Comparison of ENCODE assay signal across 38 cellular contexts in the genomic region with DNA sequence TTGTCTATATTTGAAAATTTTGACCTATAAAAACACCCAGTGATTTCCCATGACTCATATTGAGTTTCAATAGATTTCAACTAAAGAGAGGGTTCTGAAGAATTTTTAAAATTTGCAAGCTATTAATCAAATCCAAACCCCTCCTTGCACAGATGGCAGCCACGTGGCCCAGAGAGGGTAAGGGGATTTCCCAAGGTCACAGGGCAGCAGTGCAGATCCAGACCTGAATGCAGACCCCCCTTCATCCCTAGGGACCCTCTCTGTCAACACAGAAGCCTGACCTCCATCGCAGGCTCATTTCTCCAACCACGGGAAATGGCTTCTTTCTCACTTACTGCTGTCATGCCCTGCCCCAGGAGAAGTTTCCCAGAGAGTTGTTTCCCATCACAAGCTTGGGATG. TPM values are rescaled to one million over a fixed set of nuclear protein-coding genes. Genes with fewer than 3 reads are reported as not detected.
"Had no signal": no experiment of that assay in that cellular context is flagged by ENCODE, and none has a peak within 500 bp of the region (broad histone marks: within the 10 kb centered on the region; RNA-seq: fewer than 3 reads in every experiment).

No MANE protein-coding gene starts in this region.

- H3K4me2 ChIP-seq: KMS-11 had no signal

- H3K9me3 ChIP-seq: Peyer's patch, SJSA1 had no signal

- ATAC-seq: activated CD8-positive, alpha-beta T cell treated with anti-CD3 and anti-CD28 coated beads for 36 hours; activated naive CD8-positive, alpha-beta T cell treated with anti-CD3 and anti-CD28 coated beads, Interleukin-2, amount 50 U/mL, for 24 hours; activated T-cell treated with anti-CD3 and anti-CD28 coated beads, Interleukin-2, amount 50 U/mL, for 4 hours; PC-3; SK-N-SH treated with all-trans-retinoic acid at 6 μM for 48 hours had no signal

- H3K4me1 Mint-ChIP-seq: activated B cell treated with CpG ODN at 0.5 μM for 24 hours; activated naive CD4-positive, alpha-beta T cell treated with anti-CD3 and anti-CD28 coated beads, Interleukin-2, amount 10 ng/mL, durations not matched to agents 7 days and 5 days had no signal

- H3K27me3 ChIP-seq: Peyer's patch, SJSA1 had no signal

- H3K27ac ChIP-seq: KMS-11, Peyer's patch, SJSA1, VCaP had no signal

- H3K36me3 Mint-ChIP-seq: activated naive CD4-positive, alpha-beta T cell treated with anti-CD3 and anti-CD28 coated beads, Interleukin-2, amount 10 ng/mL, durations not matched to agents 7 days and 5 days; activated naive CD8-positive, alpha-beta T cell; brain had no signal

- H3K27me3 Mint-ChIP-seq: activated B cell treated with CpG ODN at 0.5 μM for 24 hours; activated naive CD4-positive, alpha-beta T cell treated with anti-CD3 and anti-CD28 coated beads, Interleukin-2, amount 10 ng/mL, durations not matched to agents 7 days and 5 days had no signal

- H3K4me3 Mint-ChIP-seq: activated B cell treated with CpG ODN at 0.5 μM for 24 hours; activated CD8-positive, alpha-beta T cell treated with anti-CD3 and anti-CD28 coated beads for 36 hours; activated naive CD4-positive, alpha-beta T cell treated with anti-CD3 and anti-CD28 coated beads, Interleukin-2, amount 10 ng/mL, durations not matched to agents 7 days and 5 days; activated naive CD8-positive, alpha-beta T cell; activated naive CD8-positive, alpha-beta T cell treated with anti-CD3 and anti-CD28 coated beads, Interleukin-2, amount 50 U/mL, for 24 hours; activated T-cell treated with anti-CD3 and anti-CD28 coated beads, Interleukin-2, amount 50 U/mL, for 4 hours; activated T-helper 1 cell treated with anti-CD3 and anti-CD28 coated beads, Interleukin-12 subunit alpha, Interleukin-12 subunit beta, Interleukin-2, Interleukin-4 antibody, amounts not matched to agents 30 ng/mL and 10 ng/mL and 1 ng/mL, durations not matched to agents 14 hours and 24 hours and 36 hours; brain had no signal

- H3K27ac Mint-ChIP-seq: activated B cell treated with CpG ODN at 0.5 μM for 24 hours; activated CD8-positive, alpha-beta T cell treated with anti-CD3 and anti-CD28 coated beads for 36 hours; activated naive CD4-positive, alpha-beta T cell treated with anti-CD3 and anti-CD28 coated beads, Interleukin-2, amount 10 ng/mL, durations not matched to agents 7 days and 5 days; activated naive CD8-positive, alpha-beta T cell; activated naive CD8-positive, alpha-beta T cell treated with anti-CD3 and anti-CD28 coated beads, Interleukin-2, amount 50 U/mL, for 24 hours; activated T-helper 1 cell treated with anti-CD3 and anti-CD28 coated beads, Interleukin-12 subunit alpha, Interleukin-12 subunit beta, Interleukin-2, Interleukin-4 antibody, amounts not matched to agents 30 ng/mL and 10 ng/mL and 1 ng/mL, durations not matched to agents 14 hours and 24 hours and 36 hours had no signal

- H3K4me3 ChIP-seq: Peyer's patch, SJSA1 had no signal

- H3K36me3 ChIP-seq: Peyer's patch, SJSA1 had no signal

- DNase-seq: activated B cell treated with CpG ODN at 0.5 μM for 24 hours; activated CD4-positive, alpha-beta T cell treated with anti-CD3 and anti-CD28 coated beads for 48 hours; activated CD4-positive, CD25-positive, alpha-beta regulatory T cell treated with anti-CD3 and anti-CD28 coated beads, Interleukin-2, amount 50 U/mL, for 72 hours; activated CD8-positive, alpha-beta T cell treated with anti-CD3 and anti-CD28 coated beads for 36 hours; activated effector memory CD4-positive, alpha-beta T cell treated with Interleukin-2 at 50 U/mL for 16 hours; activated naive CD4-positive, alpha-beta T cell treated with anti-CD3 and anti-CD28 coated beads, Interleukin-2, amount 10 ng/mL, durations not matched to agents 7 days and 5 days; activated naive CD8-positive, alpha-beta T cell treated with anti-CD3 and anti-CD28 coated beads, Interleukin-2, amount 50 U/mL, for 24 hours; activated T-cell treated with anti-CD3 and anti-CD28 coated beads for 4 hours; activated T-cell treated with anti-CD3 and anti-CD28 coated beads, Interleukin-2, amount 50 U/mL, for 4 hours; anterior cingulate cortex; caudate nucleus; MM.1S; MV-4-11; NCI-H1092; NCI-H1417; NCI-H146; NCI-H187; NCI-H2081; NCI-H226; NCI-H446 treated with DMSO at 0.1 percent for 48 hours; NCI-H524 treated with DMSO at 0.1 percent for 48 hours; PC-3; Peyer's patch; RPMI8226; SHP77 treated with DMSO at 0.1 percent for 48 hours; SW 1271; T-helper 1 cell; T-helper 2 cell; T-helper 9 cell had no signal

- H3K9ac ChIP-seq: KMS-11 had no signal

- H3K4me1 ChIP-seq: Peyer's patch, SJSA1 had no signal

RNA-seq across cellular contexts. Expression of a gene that starts 24.7 kb away (rescaled TPM):
- total RNA-seq: activated B cell treated with CpG ODN at 0.5 μM for 24 hours; activated CD8-positive, alpha-beta T cell treated with anti-CD3 and anti-CD28 coated beads for 36 hours; activated T-cell treated with anti-CD3 and anti-CD28 coated beads, Interleukin-2, amount 50 U/mL, for 4 hours; activated T-helper 1 cell treated with anti-CD3 and anti-CD28 coated beads, Interleukin-12 subunit alpha, Interleukin-12 subunit beta, Interleukin-2, Interleukin-4 antibody, amounts not matched to agents 30 ng/mL and 10 ng/mL and 1 ng/mL, durations not matched to agents 14 hours and 24 hours and 36 hours; bronchial epithelial cell; LHCN-M2; PC-3; Peyer's patch; SJSA1 had no signal
